ENCODE assay signal across 9 cellular contexts in the genomic region with DNA sequence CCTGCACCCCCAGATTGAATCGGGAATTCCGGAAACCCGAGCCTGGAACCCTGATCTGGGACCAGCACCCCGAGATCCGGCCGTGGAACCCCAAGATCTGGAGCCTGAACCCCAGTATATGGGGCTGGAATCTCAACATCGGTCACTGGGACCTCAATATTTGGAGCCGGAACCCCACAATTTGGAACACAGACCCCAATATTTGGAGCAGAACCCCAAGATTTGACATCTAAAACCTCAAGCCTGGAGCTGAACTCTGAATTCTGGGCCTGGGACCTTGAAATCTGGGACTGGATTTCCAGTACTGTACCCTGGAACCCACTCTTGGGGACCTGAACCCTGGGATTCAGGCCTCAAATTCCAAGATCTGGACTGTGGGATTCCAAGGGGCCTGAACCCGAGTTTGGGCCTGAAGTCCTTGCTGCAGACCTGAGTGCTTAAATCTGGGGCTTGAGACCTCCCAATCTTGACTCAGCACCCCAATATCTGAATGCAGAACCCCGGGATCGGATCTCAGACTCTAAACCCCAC. TPM values are rescaled to one million over a fixed set of nuclear protein-coding genes. Genes with fewer than 3 reads are reported as not detected.
DNase-seq lines count a peak whose midpoint lies in the region; ATAC-seq and TF ChIP-seq lines count a peak whose summit lies in the region.
"Had no signal": no experiment of that assay in that cellular context is flagged by ENCODE, and none has a peak within 500 bp of the region (broad histone marks: within the 10 kb centered on the region; RNA-seq: fewer than 3 reads in every experiment).

No MANE protein-coding gene starts in this region.

- no peaks in the 10 kb centered on the region for H3K9me3 ChIP-seq in A673 (ENCODE audit: low read depth, low read length, poor library complexity, severe bottlenecking)
- H3K9me3 ChIP-seq in HUES6 (ENCODE audit: control insufficient read depth, insufficient read depth, low read depth, low read length): no peaks in the 10 kb centered on the region
- H3K9me3 ChIP-seq in mucosa of stomach (ENCODE audit: control insufficient read depth, low read length): no peaks in the 10 kb centered on the region

- TF ChIP-seq CTCF in A673 (conservative IDR thresholded peaks at IDR 0.05; ENCODE audit: low read depth, low read length): no peak

- ATAC-seq in GM21423 (IDR thresholded peaks at IDR 0.05; ENCODE audit: unreplicated experiment): no peak

- H3K27ac ChIP-seq in A673 (ENCODE audit: low read depth, low read length, poor library complexity, severe bottlenecking) (peak overlapping the region; percentile 77), HUES6 (ENCODE audit: low read depth, low read length) (no peak overlapping the region), caudate nucleus (ENCODE audit: low read depth, low read length) (peak overlapping the region; percentile 52)

- BruUV-seq in A673 (replicated peaks; lab: Mats Ljungman, UMichigan): TSS peak; percentile 62

- DNase-seq in A673 (ENCODE audit: low spot score): no peak
- no peak for DNase-seq in caudate nucleus (lab: John Stamatoyannopoulos, UW)
- no peak for DNase-seq in KG1 (lab: John Stamatoyannopoulos, UW)
- DNase-seq in stimulated activated naive CD4-positive, alpha-beta T cell treated with Interleukin-2 at 50 U/mL for 16 hours (lab: John Stamatoyannopoulos, UW): no peak
- no peak for DNase-seq in ureter (ENCODE audit: low spot score)

- H3K4me3 ChIP-seq in A673 (ENCODE audit: low read depth, low read length, poor library complexity, severe bottlenecking) (peak overlapping the region; percentile 96), HUES6 (ENCODE audit: low read depth, low read length) (peak overlapping the region; percentile 64), mucosa of stomach (ENCODE audit: low read length) (peak overlapping the region; percentile 82)

- H3K9ac ChIP-seq in HUES6 (ENCODE audit: low read length) (peak overlapping the region; percentile 29), mucosa of stomach (ENCODE audit: low read length) (peak overlapping the region; percentile 88)

- intact Hi-C loops in A673 (cut with micrococcal nuclease; ENCODE audit: unreplicated experiment): loop anchor here (10.0 kb wide), 1 partner anchor 192 kb away; the partner anchor contains the start of genes IGFLR1, LIN37, PSENEN and U2AF1L4

- H3K36me3 ChIP-seq in A673 (ENCODE audit: insufficient read depth, low read length, poor library complexity, severe bottlenecking): no peaks in the 10 kb centered on the region
- peaks cover 19% of the 10 kb centered on the region; the same call in 1 of the 2 replicates for H3K36me3 ChIP-seq in HUES6 (ENCODE audit: control insufficient read depth, insufficient read depth, low read length)
- H3K36me3 ChIP-seq in mucosa of stomach (ENCODE audit: control insufficient read depth, insufficient read depth, low read length): no peaks in the 10 kb centered on the region

- H3K4me1 ChIP-seq in A673 (ENCODE audit: insufficient read depth, low read length, poor library complexity, severe bottlenecking) (peaks cover 3% of the 10 kb centered on the region), HUES6 (ENCODE audit: control insufficient read depth, insufficient read depth, low read length) (peaks cover 17% of the 10 kb centered on the region), mucosa of stomach (ENCODE audit: control insufficient read depth, insufficient read depth, low read length) (peaks cover 25% of the 10 kb centered on the region)

- CTCF ChIA-PET in A673 (lab: Charles Lee): no interaction called here

- H3K27me3 ChIP-seq in A673 (replicated peaks; ENCODE audit: insufficient read depth, low read depth, low read length, poor library complexity) (no peaks in the 10 kb centered on the region), HUES6 (ENCODE audit: control insufficient read depth, insufficient read depth, low read length) (no peaks in the 10 kb centered on the region), mucosa of stomach (ENCODE audit: control insufficient read depth, insufficient read depth, low read length) (no peaks in the 10 kb centered on the region)

- POLR2A ChIA-PET in A673 (lab: Charles Lee; ENCODE audit: low non-redundant PET): no interaction called here

RNA-seq across cellular contexts. Expression of gene LRFN3, which starts 0.6 kb away (rescaled TPM):
- total RNA-seq in A673 (2021) (14.6 and 15.5 TPM in 2 replicates), ureter (9.6 TPM)

RNA-seq across cellular contexts. Expression of gene TYROBP, which starts 28.7 kb away (rescaled TPM):
- total RNA-seq in A673 (2021) (not detected in 2 replicates), ureter (18.7 TPM)
- total RNA-seq: lung microvascular endothelial cell had no signal

RNA-seq across cellular contexts. Expression of gene HCST, which starts 34.5 kb away (rescaled TPM):
- 4.2 and 4.5 TPM in 2 replicates for total RNA-seq in A673 (2021)
- 6.8 TPM for total RNA-seq in ureter

RNA-seq across cellular contexts. Expression of gene NFKBID, which starts 36.5 kb away (rescaled TPM):
- total RNA-seq in A673 (2021) (14.9 and 18.0 TPM in 2 replicates), ureter (14.1 TPM)

RNA-seq across cellular contexts. Expression of gene SDHAF1, which starts 58.2 kb away (rescaled TPM):
- total RNA-seq in A673 (2021) (8.9 and 11.0 TPM in 2 replicates), ureter (13.8 TPM)

Comparison
In these comparisons a context has a peak if more than half of its experiments do, and no peak if none do; other contexts are left out.
1. RNA of gene TYROBP, which starts 28.7 kb away (total RNA-seq): 18.7 TPM in ureter (single experiment); not detected in A673; every median in the first group is over 10 times any median in the second.
2. Peak in every context shown above with its lines, with median percentiles within 50 percentile points of each other: H3K4me3 ChIP-seq.